ENCODE assay signal across 12 cellular contexts in genomic region chr12:75750950-75751349, GRCh38.
DNase-seq lines count a peak whose midpoint lies in the region; ATAC-seq, FAIRE-seq and TF ChIP-seq lines count a peak whose summit lies in the region.
"Had no signal": no experiment of that assay in that cellular context is flagged by ENCODE, and none has a peak within 500 bp of the region (broad histone marks: within the 10 kb centered on the region; RNA-seq: fewer than 3 reads in every experiment).

No MANE protein-coding gene starts in this region.

- H3K27ac ChIP-seq in A549 (peak overlapping the region; percentile 82 to 86), liver (ENCODE audit: low read depth in 1 of 2, low read length in 2 of 2) (peak overlapping the region in 1 of 2 donors; percentile 38), gastroesophageal sphincter (no peak overlapping the region)

- H3K4me1 ChIP-seq in A549, result peaks cover 44% of the 10 kb centered on the region
- peaks cover 4 to 22% (median 12%) of the 10 kb centered on the region in 4 donors for H3K4me1 ChIP-seq in liver (ENCODE audit: control insufficient read depth in 4 of 4, insufficient read depth in 4 of 4, low read length in 3 of 4)
- H3K4me1 ChIP-seq in gastroesophageal sphincter, result no peaks in the 10 kb centered on the region

- peak; percentile 56 to 81; a peak in 4 of 6 replicates for ATAC-seq in A549
- no peak for ATAC-seq in stimulated activated naive CD8-positive, alpha-beta T cell treated with anti-CD3 and anti-CD28 coated beads, Interleukin-15, amount 100 ng/mL, for 72 hours
- ATAC-seq in gastroesophageal sphincter, result no peak

- no peaks in the 10 kb centered on the region for H3K27me3 ChIP-seq in liver (ENCODE audit: control insufficient read depth in 4 of 4, insufficient read depth in 4 of 4, low read length in 3 of 4)
- no peaks in the 10 kb centered on the region for H3K27me3 ChIP-seq in gastroesophageal sphincter

- peak overlapping the region; percentile 81 for H3K4me2 ChIP-seq in A549

- CTCF ChIA-PET in A549 (lab: Yijun Ruan, JAX), result interaction anchor here (1.1 to 2.6 kb wide), 3 partner anchors 10 to 128 kb away, joined by 3 to 13 read pairs (median 4); no protein-coding TSS in a partner anchor

- TF ChIP-seq CTCF in A549 (IDR thresholded peaks at IDR 0.05) (no peak), choroid plexus epithelial cell (conservative IDR thresholded peaks at IDR 0.05; ENCODE audit: low read depth, low read length) (no peak), liver (IDR thresholded peaks at IDR 0.05; ENCODE audit: low read depth, low read length, missing input control) (no peak), gastroesophageal sphincter (IDR thresholded peaks at IDR 0.05) (no peak)

- no peak overlapping the region for H3K9ac ChIP-seq in liver (ENCODE audit: low read depth in 1 of 2, low read length in 2 of 2)

- DNase-seq in A549 (ENCODE audit: low read depth in 1 of 2, low spot score in 1 of 2), result peak; percentile 37 to 67
- DNase-seq in HS-27A (ENCODE audit: low read depth), result peak; percentile 40
- peak; percentile 90 for DNase-seq in choroid plexus epithelial cell (ENCODE audit: low read depth)
- DNase-seq in stimulated activated naive CD8-positive, alpha-beta T cell treated with anti-CD3 and anti-CD28 coated beads, Interleukin-15, amount 100 ng/mL, for 72 hours, result no peak
- DNase-seq in activated gamma-delta T cell treated with Interleukin-2 at 50 U/mL for 16 hours, result no peak
- DNase-seq in HuH-7 (ENCODE audit: low spot score), result no peak
- DNase-seq: activated CD8-positive, alpha-beta memory T cell treated with anti-CD3 and anti-CD28 coated beads for 24 hours; activated naive CD4-positive, alpha-beta T cell treated with anti-CD3 and anti-CD28 coated beads for 36 hours; DND-41 had no signal

- no peak overlapping the region for H3K27ac Mint-ChIP-seq in stimulated activated naive CD8-positive, alpha-beta T cell treated with anti-CD3 and anti-CD28 coated beads, Interleukin-15, amount 100 ng/mL, for 72 hours
- H3K27ac Mint-ChIP-seq: activated naive CD4-positive, alpha-beta T cell treated with anti-CD3 and anti-CD28 coated beads for 36 hours had no signal

- POLR2A ChIA-PET in A549 (lab: Yijun Ruan, JAX), result interaction anchor here (1.1 kb wide), 2 partner anchors 240 to 280 kb away, joined by 3 read pairs; partner anchors contain the start of gene PHLDA1

- H3K27me3 Mint-ChIP-seq in stimulated activated naive CD8-positive, alpha-beta T cell treated with anti-CD3 and anti-CD28 coated beads, Interleukin-15, amount 100 ng/mL, for 72 hours, result peaks cover 1% of the 10 kb centered on the region

- TF ChIP-seq POLR2A in A549 (IDR thresholded peaks at IDR 0.05; ENCODE audit: low read length) (no peak), gastroesophageal sphincter (IDR thresholded peaks at IDR 0.05) (no peak)

- no peaks in the 10 kb centered on the region for H3K9me3 ChIP-seq in A549
- H3K9me3 ChIP-seq in liver (ENCODE audit: control insufficient read depth in 4 of 4, low read length in 3 of 4), result no peaks in the 10 kb centered on the region
- no peaks in the 10 kb centered on the region for H3K9me3 ChIP-seq in gastroesophageal sphincter

- H3K4me3 ChIP-seq in A549 (0 out of 3 replicates have a peak overlapping the region, but pooled peaks have one; percentile 2), choroid plexus epithelial cell (ENCODE audit: low read depth, low read length) (no peak overlapping the region), liver (ENCODE audit: low read depth in 1 of 3, low read length in 3 of 3) (no peak overlapping the region), gastroesophageal sphincter (no peak overlapping the region)

- FAIRE-seq in A549 (lab: Jason Lieb, UNC), result peak; percentile 83
- FAIRE-seq: GM18507 had no signal

- 0% methylated on average over 2 of the region's 2 CpGs for WGBS in A549 (ENCODE audit: missing lambda C conversion rate)
- WGBS in liver, result 19% methylated on average over 2 of the region's 2 CpGs
- WGBS in gastroesophageal sphincter (ENCODE audit: low coverage in 1 of 2), 2 donors, result 3 to 13% methylated on average over 2 of the region's 2 CpGs

- H3K4me3 Mint-ChIP-seq in stimulated activated naive CD8-positive, alpha-beta T cell treated with anti-CD3 and anti-CD28 coated beads, Interleukin-15, amount 100 ng/mL, for 72 hours, result no peak overlapping the region
- H3K4me3 Mint-ChIP-seq: activated naive CD4-positive, alpha-beta T cell treated with anti-CD3 and anti-CD28 coated beads for 36 hours had no signal

- peaks cover 8% of the 10 kb centered on the region for H3K4me1 Mint-ChIP-seq in stimulated activated naive CD8-positive, alpha-beta T cell treated with anti-CD3 and anti-CD28 coated beads, Interleukin-15, amount 100 ng/mL, for 72 hours

- H3K36me3 ChIP-seq in liver (ENCODE audit: control insufficient read depth in 4 of 4, insufficient read depth in 3 of 4, low read depth in 1 of 4, low read length in 3 of 4) (no peaks in the 10 kb centered on the region), gastroesophageal sphincter (no peaks in the 10 kb centered on the region)

- TF ChIP-seq RAD21 in A549 (conservative IDR thresholded peaks at IDR 0.05 in 1 of 2, IDR thresholded peaks at IDR 0.05 in 1 of 2), result peak in 1 of 2 experiments; percentile 36; a peak in 2 of 5 replicates
- peak in 1 of 2 donors; percentile 47 for TF ChIP-seq RAD21 in liver (IDR thresholded peaks at IDR 0.05)

- H3K9me3 Mint-ChIP-seq in stimulated activated naive CD8-positive, alpha-beta T cell treated with anti-CD3 and anti-CD28 coated beads, Interleukin-15, amount 100 ng/mL, for 72 hours, result no peaks in the 10 kb centered on the region
- H3K9me3 Mint-ChIP-seq: activated naive CD4-positive, alpha-beta T cell treated with anti-CD3 and anti-CD28 coated beads for 36 hours had no signal

- peak; percentile 22 to 59; a peak in 2 of 5 replicates for TF ChIP-seq EP300 in A549 (IDR thresholded peaks at IDR 0.05)
- no peak for TF ChIP-seq EP300 in gastroesophageal sphincter (IDR thresholded peaks at IDR 0.05)

TF ChIP-seq in A549, 52 proteins besides CTCF, POLR2A, EP300 and RAD21:
- TF ChIP-seq TFCP2L1 (CRISPR knock-in tag; IDR thresholded peaks at IDR 0.05), result no peak
- TF ChIP-seq FOSL2 (IDR thresholded peaks at IDR 0.05), result no peak
- TF ChIP-seq FOSL2 (CRISPR knock-in tag; IDR thresholded peaks at IDR 0.05), result peak; percentile 47; the same call in 1 of the 2 replicates
- TF ChIP-seq GATA3 (IDR thresholded peaks at IDR 0.05; ENCODE audit: borderline replicate concordance), result peak; percentile 57; the same call in 1 of the 2 replicates
- 0 out of 5 replicates have a peak, but pooled peaks have one; percentile 30 to 37 for TF ChIP-seq JUN (IDR thresholded peaks at IDR 0.05)
- peak; percentile 30; the same call in 1 of the 3 replicates for TF ChIP-seq SMC3 (IDR thresholded peaks at IDR 0.05)
- TF ChIP-seq ZFP36 (IDR thresholded peaks at IDR 0.05; ENCODE audit: borderline replicate concordance, partially characterized antibody), result no peak
- TF ChIP-seq JUNB (IDR thresholded peaks at IDR 0.05), result peak; percentile 70

TF ChIP-seq in liver, 16 proteins besides CTCF, POLR2A, EP300 and RAD21:
- TF ChIP-seq YY1 (IDR thresholded peaks at IDR 0.05), result no peak
- TF ChIP-seq HNF4A (conservative IDR thresholded peaks at IDR 0.05), result peak; percentile 35 to 50
- TF ChIP-seq RXRA (IDR thresholded peaks at IDR 0.05), result peak in 1 of 2 donors; percentile 34
- TF ChIP-seq JUND (IDR thresholded peaks at IDR 0.05), result peak in 1 of 2 donors; percentile 46
- no peak for TF ChIP-seq FOXA1 (IDR thresholded peaks at IDR 0.05)
- no peak for TF ChIP-seq HNF4G (IDR thresholded peaks at IDR 0.05)
- no peak for TF ChIP-seq NR2F2 (IDR thresholded peaks at IDR 0.05)
- peak; percentile 29 for TF ChIP-seq SP1 (IDR thresholded peaks at IDR 0.05)

Comparison
In these comparisons a context has a peak if more than half of its experiments do, and no peak if none do; other contexts are left out.
1. ATAC-seq: peak in A549 (2 of 2); none in stimulated activated naive CD8-positive, alpha-beta T cell treated with anti-CD3 and anti-CD28 coated beads, Interleukin-15, amount 100 ng/mL, for 72 hours (single experiment) and gastroesophageal sphincter (single experiment).
2. DNase-seq: peak in A549 (2 of 2), HS-27A (single experiment) and choroid plexus epithelial cell (single experiment); none in stimulated activated naive CD8-positive, alpha-beta T cell treated with anti-CD3 and anti-CD28 coated beads, Interleukin-15, amount 100 ng/mL, for 72 hours (0 of 2), activated gamma-delta T cell treated with Interleukin-2 at 50 U/mL for 16 hours (single experiment) and HuH-7 (single experiment).
3. H3K27ac ChIP-seq: peak in A549 (2 of 2); none in gastroesophageal sphincter (0 of 4).